ENCODE assay signal across 11 cellular contexts in genomic region chr18:43422483-43422882, GRCh38.
DNase-seq lines count a peak whose midpoint lies in the region; ATAC-seq and TF ChIP-seq lines count a peak whose summit lies in the region.
"Had no signal": no experiment of that assay in that cellular context is flagged by ENCODE, and none has a peak within 500 bp of the region (broad histone marks: within the 10 kb centered on the region; RNA-seq: fewer than 3 reads in every experiment).

No MANE protein-coding gene starts in this region.

- H4K20me1 ChIP-seq in neural cell (ENCODE audit: insufficient read depth), result no peaks in the 10 kb centered on the region

- no peaks in the 10 kb centered on the region for H3K36me3 ChIP-seq in brain microvascular endothelial cell (replicated peaks)
- no peaks in the 10 kb centered on the region for H3K36me3 ChIP-seq in neural cell (ENCODE audit: insufficient read depth, low read length)
- H3K36me3 ChIP-seq in neuronal stem cell (replicated peaks in 1 of 2; ENCODE audit: control insufficient read depth in 2 of 2, insufficient read depth in 2 of 2, low read length in 2 of 2), result no peaks in the 10 kb centered on the region
- H3K36me3 ChIP-seq: colonic mucosa had no signal

- H3K79me2 ChIP-seq in neural cell (replicated peaks; ENCODE audit: insufficient read depth, low read length), result no peaks in the 10 kb centered on the region

- no CpG with 5 or more reads among the region's 5 CpGs for WGBS in neuronal stem cell (ENCODE audit: extremely low coverage in 2 of 2, insufficient read length in 2 of 2, insufficient replicate concordance in 1 of 2), 2 donors

- H4K91ac ChIP-seq in neuronal stem cell (ENCODE audit: low read depth, low read length, poor library complexity), result no peak overlapping the region

- H4K8ac ChIP-seq in neuronal stem cell (ENCODE audit: low read depth, low read length), result no peak overlapping the region

- H2AFZ ChIP-seq in neural cell (ENCODE audit: low read depth, low read length) (no peak overlapping the region), neuronal stem cell (ENCODE audit: low read length) (no peak overlapping the region)

- H3K79me1 ChIP-seq in neuronal stem cell (ENCODE audit: low read depth, low read length), result no peaks in the 10 kb centered on the region

- H3K27me3 ChIP-seq in brain microvascular endothelial cell (replicated peaks), result no peaks in the 10 kb centered on the region
- no peaks in the 10 kb centered on the region for H3K27me3 ChIP-seq in neural cell (ENCODE audit: insufficient read depth, low read depth, low read length)
- no peaks in the 10 kb centered on the region for H3K27me3 ChIP-seq in neuronal stem cell (ENCODE audit: control insufficient read depth in 3 of 3, insufficient read depth in 3 of 3, low read depth in 1 of 3, low read length in 3 of 3)
- H3K27me3 ChIP-seq: colonic mucosa had no signal

- H3K4me3 ChIP-seq in brain microvascular endothelial cell (ENCODE audit: low read depth, low read length), result no peak overlapping the region
- no peak overlapping the region for H3K4me3 ChIP-seq in neural cell (ENCODE audit: low read length)
- H3K4me3 ChIP-seq in neuronal stem cell (ENCODE audit: low read length in 2 of 2), result no peak overlapping the region
- H3K4me3 ChIP-seq: colonic mucosa had no signal

- H3K4me1 ChIP-seq in neuronal stem cell (ENCODE audit: control insufficient read depth in 2 of 2, insufficient read depth in 1 of 2, low read depth in 1 of 2, low read length in 2 of 2), result no peaks in the 10 kb centered on the region
- H3K4me1 ChIP-seq: colonic mucosa had no signal

- no peak overlapping the region for H3K4ac ChIP-seq in neuronal stem cell (ENCODE audit: low read length)

- no peaks in the 10 kb centered on the region for H3K9me2 ChIP-seq in neural cell (ENCODE audit: insufficient read depth, low read length)

- TF ChIP-seq CTCF in brain microvascular endothelial cell (IDR thresholded peaks at IDR 0.05; ENCODE audit: low read depth, low read length, missing control alignments), result peak; percentile 47
- peak; percentile 54 for TF ChIP-seq CTCF in neural cell (IDR thresholded peaks at IDR 0.05; ENCODE audit: poor library complexity, severe bottlenecking)

- TF ChIP-seq EP300 in neural cell (conservative IDR thresholded peaks at IDR 0.05; ENCODE audit: poor library complexity, severe bottlenecking), result no peak

- H3K4me2 ChIP-seq in neural cell (ENCODE audit: low read length) (no peak overlapping the region), neuronal stem cell (ENCODE audit: insufficient read depth, low read length, poor library complexity, severe bottlenecking) (no peak overlapping the region)

- no peak overlapping the region for H2BK120ac ChIP-seq in neuronal stem cell (ENCODE audit: low read depth, low read length)

- TF ChIP-seq RAD21 in neural cell (conservative IDR thresholded peaks at IDR 0.05), result no peak

- no peak overlapping the region for H2BK5ac ChIP-seq in neuronal stem cell (ENCODE audit: low read length)

- H3K9me3 ChIP-seq in neural cell (ENCODE audit: low read length) (no peaks in the 10 kb centered on the region), neuronal stem cell (replicated peaks in 1 of 2; ENCODE audit: control insufficient read depth in 2 of 2, insufficient read depth in 1 of 2, low read depth in 1 of 2, low read length in 2 of 2) (no peaks in the 10 kb centered on the region)
- H3K9me3 ChIP-seq: colonic mucosa had no signal

- no peak overlapping the region for H2BK15ac ChIP-seq in neuronal stem cell (ENCODE audit: low read length)

- H3K9ac ChIP-seq in neural cell (ENCODE audit: low read length) (no peak overlapping the region), neuronal stem cell (ENCODE audit: low read depth, low read length, poor library complexity) (no peak overlapping the region)

- no peaks in the 10 kb centered on the region for H3F3A ChIP-seq in neural cell (ENCODE audit: insufficient read depth, low read length, poor library complexity, severe bottlenecking)

- no peak overlapping the region for H2AK5ac ChIP-seq in neuronal stem cell (ENCODE audit: low read depth, low read length)

- peak; percentile 3 for DNase-seq in H4 (ENCODE audit: low spot score)
- peak; percentile 10 for DNase-seq in NCI-H2107 (lab: John Stamatoyannopoulos, UW)
- DNase-seq in brain microvascular endothelial cell, result peak; percentile 31
- no peak for DNase-seq in neuronal stem cell (ENCODE audit: low spot score)
- no peak for DNase-seq in occipital lobe (lab: John Stamatoyannopoulos, UW)
- DNase-seq: colonic mucosa, T-cell, trophoblast cell had no signal

- no peak overlapping the region for H3K23ac ChIP-seq in neuronal stem cell (ENCODE audit: low read depth, low read length, poor library complexity)

- H2BK12ac ChIP-seq in neuronal stem cell (ENCODE audit: low read length), result no peak overlapping the region

- in situ Hi-C loops in brain microvascular endothelial cell (cut with HindIII; ENCODE audit: low pct_ligation_motif_present, low sequenced_read_pairs), result no loop called here

- no peak overlapping the region for H3K14ac ChIP-seq in neuronal stem cell (ENCODE audit: low read length)

- no peak overlapping the region for H3K18ac ChIP-seq in neuronal stem cell (ENCODE audit: low read length)

- H3K27ac ChIP-seq in brain microvascular endothelial cell (no peak overlapping the region), neural cell (ENCODE audit: low read length) (no peak overlapping the region), neuronal stem cell (replicated peaks; ENCODE audit: low read length) (no peak overlapping the region)
- H3K27ac ChIP-seq: colonic mucosa had no signal

- no peak for ATAC-seq in GM18858 (IDR thresholded peaks at IDR 0.05; ENCODE audit: unreplicated experiment)
- no peak for ATAC-seq in HG02840 (IDR thresholded peaks at IDR 0.05; ENCODE audit: low FRiP score, unreplicated experiment)
- ATAC-seq: T-cell had no signal

TF ChIP-seq in neural cell, 6 proteins besides CTCF, POLR2A, EP300 and RAD21:
- TF ChIP-seq MXI1 (conservative IDR thresholded peaks at IDR 0.05; ENCODE audit: poor library complexity, severe bottlenecking), result no peak

Comparison
In these comparisons a context has a peak if more than half of its experiments do, and no peak if none do; other contexts are left out.
1. DNase-seq: peak in H4 (single experiment), NCI-H2107 (single experiment) and brain microvascular endothelial cell (single experiment); none in neuronal stem cell (single experiment) and occipital lobe (single experiment).